Comparison of ENCODE assay signal across 1 cellular context in the genomic region with DNA sequence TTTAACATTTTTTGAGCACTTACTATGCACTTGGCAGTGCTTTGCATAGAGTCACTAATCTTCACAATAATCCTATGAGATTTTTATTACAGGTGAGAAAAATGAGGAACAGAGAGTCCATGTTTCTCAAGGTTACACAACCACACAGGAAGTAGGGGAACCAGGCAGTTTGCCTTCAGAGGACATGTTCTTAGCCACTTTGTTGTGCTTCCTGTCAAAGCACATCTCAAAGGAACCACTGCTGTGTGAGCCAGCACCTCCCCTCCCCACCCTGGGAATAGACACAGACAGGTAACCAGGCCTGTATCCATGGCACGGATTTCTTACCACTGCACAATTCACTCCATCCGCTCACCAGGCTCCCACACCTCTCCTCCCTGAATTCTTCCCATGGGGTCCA.
TF ChIP-seq lines count a peak whose summit lies in the region.

No MANE protein-coding gene starts in this region.

TF ChIP-seq in GM23338, 12 proteins besides CTCF, POLR2A, EP300 and RAD21 (continued from another document):
- TF ChIP-seq REST (IDR thresholded peaks at IDR 0.05; ENCODE audit: unreplicated experiment) (no peak), ETS1 (IDR thresholded peaks at IDR 0.05) (no peak), ZNF114 (CRISPR knock-in tag; IDR thresholded peaks at IDR 0.05) (no peak)
- TF ChIP-seq, protein P1, sequence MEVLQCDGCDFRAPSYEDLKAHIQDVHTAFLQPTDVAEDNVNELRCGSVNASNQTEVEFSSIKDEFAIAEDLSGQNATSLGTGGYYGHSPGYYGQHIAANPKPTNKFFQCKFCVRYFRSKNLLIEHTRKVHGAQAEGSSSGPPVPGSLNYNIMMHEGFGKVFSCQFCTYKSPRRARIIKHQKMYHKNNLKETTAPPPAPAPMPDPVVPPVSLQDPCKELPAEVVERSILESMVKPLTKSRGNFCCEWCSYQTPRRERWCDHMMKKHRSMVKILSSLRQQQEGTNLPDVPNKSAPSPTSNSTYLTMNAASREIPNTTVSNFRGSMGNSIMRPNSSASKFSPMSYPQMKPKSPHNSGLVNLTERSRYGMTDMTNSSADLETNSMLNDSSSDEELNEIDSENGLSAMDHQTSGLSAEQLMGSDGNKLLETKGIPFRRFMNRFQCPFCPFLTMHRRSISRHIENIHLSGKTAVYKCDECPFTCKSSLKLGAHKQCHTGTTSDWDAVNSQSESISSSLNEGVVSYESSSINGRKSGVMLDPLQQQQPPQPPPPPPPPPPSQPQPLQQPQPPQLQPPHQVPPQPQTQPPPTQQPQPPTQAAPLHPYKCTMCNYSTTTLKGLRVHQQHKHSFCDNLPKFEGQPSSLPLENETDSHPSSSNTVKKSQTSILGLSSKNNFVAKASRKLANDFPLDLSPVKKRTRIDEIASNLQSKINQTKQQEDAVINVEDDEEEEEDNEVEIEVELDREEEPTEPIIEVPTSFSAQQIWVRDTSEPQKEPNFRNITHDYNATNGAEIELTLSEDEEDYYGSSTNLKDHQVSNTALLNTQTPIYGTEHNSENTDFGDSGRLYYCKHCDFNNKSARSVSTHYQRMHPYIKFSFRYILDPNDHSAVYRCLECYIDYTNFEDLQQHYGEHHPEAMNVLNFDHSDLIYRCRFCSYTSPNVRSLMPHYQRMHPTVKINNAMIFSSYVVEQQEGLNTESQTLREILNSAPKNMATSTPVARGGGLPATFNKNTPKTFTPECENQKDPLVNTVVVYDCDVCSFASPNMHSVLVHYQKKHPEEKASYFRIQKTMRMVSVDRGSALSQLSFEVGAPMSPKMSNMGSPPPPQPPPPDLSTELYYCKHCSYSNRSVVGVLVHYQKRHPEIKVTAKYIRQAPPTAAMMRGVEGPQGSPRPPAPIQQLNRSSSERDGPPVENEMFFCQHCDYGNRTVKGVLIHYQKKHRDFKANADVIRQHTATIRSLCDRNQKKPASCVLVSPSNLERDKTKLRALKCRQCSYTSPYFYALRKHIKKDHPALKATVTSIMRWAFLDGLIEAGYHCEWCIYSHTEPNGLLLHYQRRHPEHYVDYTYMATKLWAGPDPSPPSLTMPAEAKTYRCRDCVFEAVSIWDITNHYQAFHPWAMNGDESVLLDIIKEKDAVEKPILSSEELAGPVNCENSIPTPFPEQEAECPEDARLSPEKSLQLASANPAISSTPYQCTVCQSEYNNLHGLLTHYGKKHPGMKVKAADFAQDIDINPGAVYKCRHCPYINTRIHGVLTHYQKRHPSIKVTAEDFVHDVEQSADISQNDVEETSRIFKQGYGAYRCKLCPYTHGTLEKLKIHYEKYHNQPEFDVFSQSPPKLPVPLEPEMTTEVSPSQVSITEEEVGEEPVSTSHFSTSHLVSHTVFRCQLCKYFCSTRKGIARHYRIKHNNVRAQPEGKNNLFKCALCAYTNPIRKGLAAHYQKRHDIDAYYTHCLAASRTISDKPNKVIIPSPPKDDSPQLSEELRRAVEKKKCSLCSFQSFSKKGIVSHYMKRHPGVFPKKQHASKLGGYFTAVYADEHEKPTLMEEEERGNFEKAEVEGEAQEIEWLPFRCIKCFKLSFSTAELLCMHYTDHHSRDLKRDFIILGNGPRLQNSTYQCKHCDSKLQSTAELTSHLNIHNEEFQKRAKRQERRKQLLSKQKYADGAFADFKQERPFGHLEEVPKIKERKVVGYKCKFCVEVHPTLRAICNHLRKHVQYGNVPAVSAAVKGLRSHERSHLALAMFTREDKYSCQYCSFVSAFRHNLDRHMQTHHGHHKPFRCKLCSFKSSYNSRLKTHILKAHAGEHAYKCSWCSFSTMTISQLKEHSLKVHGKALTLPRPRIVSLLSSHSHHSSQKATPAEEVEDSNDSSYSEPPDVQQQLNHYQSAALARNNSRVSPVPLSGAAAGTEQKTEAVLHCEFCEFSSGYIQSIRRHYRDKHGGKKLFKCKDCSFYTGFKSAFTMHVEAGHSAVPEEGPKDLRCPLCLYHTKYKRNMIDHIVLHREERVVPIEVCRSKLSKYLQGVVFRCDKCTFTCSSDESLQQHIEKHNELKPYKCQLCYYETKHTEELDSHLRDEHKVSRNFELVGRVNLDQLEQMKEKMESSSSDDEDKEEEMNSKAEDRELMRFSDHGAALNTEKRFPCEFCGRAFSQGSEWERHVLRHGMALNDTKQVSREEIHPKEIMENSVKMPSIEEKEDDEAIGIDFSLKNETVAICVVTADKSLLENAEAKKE (CRISPR knock-in tag; IDR thresholded peaks at IDR 0.05), result no peak
